ENCODE assay signal across 8 cellular contexts in the genomic region with DNA sequence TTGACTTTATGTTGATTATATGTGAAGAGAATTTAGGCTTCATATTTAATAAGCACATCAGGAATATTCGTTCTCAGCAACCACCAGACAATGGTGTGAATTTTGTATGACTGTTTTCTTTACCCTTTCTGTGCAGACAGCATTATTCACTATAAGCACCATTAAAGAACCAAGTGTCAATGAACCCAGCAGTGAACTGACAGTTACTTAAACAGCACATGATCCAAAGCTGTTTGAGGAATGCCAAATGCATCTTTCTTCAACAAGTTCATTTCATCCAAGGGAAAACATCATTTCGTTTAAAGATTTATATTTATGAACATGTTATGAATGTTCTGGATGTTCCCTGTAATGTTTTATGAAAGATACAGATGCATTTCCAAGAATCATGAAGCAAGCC.
"Had no signal": no experiment of that assay in that cellular context is flagged by ENCODE, and none has a peak within 500 bp of the region (broad histone marks: within the 10 kb centered on the region; RNA-seq: fewer than 3 reads in every experiment).

No MANE protein-coding gene starts in this region.

- H3K27ac ChIP-seq: GM23248 had no signal

- DNase-seq: GM23248, GOT3, H9, HCEC 1CT, IMR-90 had no signal

- H2AFZ ChIP-seq: GM23248 had no signal

- FAIRE-seq: H54, HTR-8/SVneo, K562 had no signal

- H3K9ac ChIP-seq: GM23248 had no signal

- H3K4me3 ChIP-seq: GM23248, K562 had no signal
